ENCODE assay signal across 21 cellular contexts in the genomic region with DNA sequence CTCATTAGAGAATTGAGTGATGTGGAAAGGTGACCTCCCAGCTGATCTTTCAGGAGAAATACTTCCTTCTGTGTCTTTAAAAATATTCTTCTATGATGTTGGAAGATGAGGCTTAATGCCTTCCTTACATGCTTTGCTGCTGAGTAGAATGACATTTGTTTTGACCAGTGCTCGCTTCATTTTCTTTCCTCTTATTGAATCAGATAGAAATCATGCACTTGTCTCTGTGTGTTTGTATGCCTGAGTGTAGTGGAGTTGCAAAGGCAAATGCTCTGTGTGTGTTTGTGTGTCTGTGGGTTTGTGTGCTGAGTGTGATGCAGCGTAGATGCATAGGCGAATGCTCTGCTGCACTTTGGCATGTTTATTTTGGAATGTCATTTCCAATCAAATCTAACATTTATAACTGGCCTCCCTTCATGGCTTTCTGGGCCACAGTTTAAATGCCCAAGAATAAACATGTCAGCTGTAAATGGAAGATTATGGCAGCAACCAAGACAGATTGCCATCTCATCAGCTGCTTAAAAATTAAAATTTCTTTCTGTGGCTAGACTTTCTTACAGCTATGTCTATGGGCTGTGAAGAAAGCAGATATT.
"Had no signal": no experiment of that assay in that cellular context is flagged by ENCODE, and none has a peak within 500 bp of the region (broad histone marks: within the 10 kb centered on the region; RNA-seq: fewer than 3 reads in every experiment).

No MANE protein-coding gene starts in this region.

- H3K27me3 ChIP-seq: gastrocnemius medialis, heart right ventricle, right atrium auricular region, sigmoid colon, testis, tibial nerve, upper lobe of right lung, vagina had no signal

- H3K9me3 ChIP-seq: gastrocnemius medialis, right atrium auricular region, sigmoid colon, testis, tibial nerve, upper lobe of right lung, vagina had no signal

- H3K4me3 ChIP-seq: gastrocnemius medialis, heart right ventricle, lung, right atrium auricular region, sigmoid colon, skin epidermis, testis, tibial nerve, upper lobe of right lung, vagina had no signal

- H3K4me1 ChIP-seq: gastrocnemius medialis, heart right ventricle, right atrium auricular region, testis, tibial nerve, upper lobe of right lung, vagina had no signal

- H3K36me3 ChIP-seq: gastrocnemius medialis, heart right ventricle, right atrium auricular region, sigmoid colon, tibial nerve, upper lobe of right lung, vagina had no signal

- ATAC-seq: esophagus mucosa; gastrocnemius medialis; heart right ventricle; left ventricle myocardium superior; stimulated activated naive B cell treated with anti-CD40 and anti-IgM and Interleukin-4, amounts not matched to agents 10 μg/mL and 1 μg/mL and 100 μg/mL, for 72 hours; stimulated activated naive CD8-positive, alpha-beta T cell treated with anti-CD3 and anti-CD28 coated beads, Interleukin-15, amount 100 ng/mL, for 72 hours; upper lobe of right lung had no signal

- DNase-seq: effector memory CD4-positive, alpha-beta T cell; gastrocnemius medialis; heart right ventricle; islet precursor cell; left ventricle myocardium superior; mesenchymal stem cell; naive B cell; posterior cingulate gyrus; sigmoid colon; stimulated activated CD4-positive, alpha-beta T cell treated with anti-CD3 and anti-CD28 coated beads, Interleukin-2, amount 100 ng/mL, for 24 hours; stimulated activated CD4-positive, alpha-beta T cell treated with anti-CD3 and anti-CD28 coated beads, Interleukin-4, amount 100 ng/mL, for 4 hours; stimulated activated naive B cell treated with anti-CD40 and anti-IgM and Interleukin-4, amounts not matched to agents 10 μg/mL and 1 μg/mL and 100 μg/mL, for 72 hours; stimulated activated naive CD8-positive, alpha-beta T cell treated with anti-CD3 and anti-CD28 coated beads, Interleukin-15, amount 100 ng/mL, for 72 hours; testis; upper lobe of right lung had no signal

- H3K27ac ChIP-seq: gastrocnemius medialis, heart right ventricle, right atrium auricular region, sigmoid colon, skin epidermis, testis, tibial nerve, upper lobe of right lung, vagina had no signal
